ENCODE assay signal across 15 cellular contexts in genomic region chr2:86476092-86476491, GRCh38. TPM values are rescaled to one million over a fixed set of nuclear protein-coding genes. Genes with fewer than 3 reads are reported as not detected.
DNase-seq lines count a peak whose midpoint lies in the region; ATAC-seq and TF ChIP-seq lines count a peak whose summit lies in the region.
"Had no signal": no experiment of that assay in that cellular context is flagged by ENCODE, and none has a peak within 500 bp of the region (broad histone marks: within the 10 kb centered on the region; RNA-seq: fewer than 3 reads in every experiment).

No MANE protein-coding gene starts in this region.

- H3K9me3 ChIP-seq in fibroblast of lung (ENCODE audit: control insufficient read depth, insufficient read depth, low read depth, low read length), result no peaks in the 10 kb centered on the region

- no peak for DNase-seq in T-helper 1 cell
- no peak for DNase-seq in activated naive CD8-positive, alpha-beta T cell treated with anti-CD3 and anti-CD28 coated beads for 36 hours
- DNase-seq in fibroblast of lung (ENCODE audit: low read depth in 2 of 2), result peak; percentile 56 to 86
- no peak for DNase-seq in stimulated activated effector memory CD8-positive, alpha-beta T cell treated with anti-CD3 and anti-CD28 coated beads, Interleukin-12 subunit alpha, Interleukin-12 subunit beta, amount 100 ng/mL, for 72 hours (ENCODE audit: low spot score in 2 of 2)
- no peak for DNase-seq in NCI-H1436 treated with DMSO at 0.1 percent for 48 hours (lab: John Stamatoyannopoulos, UW)
- DNase-seq in hippocampal formation (lab: John Stamatoyannopoulos, UW), result no peak
- DNase-seq in NCI-H2196 treated with DMSO at 0.1 percent for 48 hours (lab: John Stamatoyannopoulos, UW; ENCODE audit: unreplicated experiment), result no peak
- DNase-seq: activated naive CD4-positive, alpha-beta T cell treated with anti-CD3 and anti-CD28 coated beads, Interleukin-2, amount 50 U/mL, for 16 hours; dermis blood vessel endothelial cell; foreskin melanocyte; nucleus accumbens; small intestine had no signal

- H3K27me3 Mint-ChIP-seq in T-helper 1 cell treated with Interleukin-12 subunit alpha and Interleukin-12 subunit beta and Interleukin-4 antibody, amounts not matched to agents 30 μg/mL and 1 μg/mL, for 36 hours (ENCODE audit: low read depth), result no peaks in the 10 kb centered on the region
- no peaks in the 10 kb centered on the region for H3K27me3 Mint-ChIP-seq in activated naive CD8-positive, alpha-beta T cell treated with anti-CD3 and anti-CD28 coated beads for 36 hours
- H3K27me3 Mint-ChIP-seq: memory B cell had no signal

- no peaks in the 10 kb centered on the region for H4K20me1 ChIP-seq in fibroblast of lung (ENCODE audit: control insufficient read depth, extremely low read depth, insufficient read depth, low read length)

- no peaks in the 10 kb centered on the region for H3K9me3 Mint-ChIP-seq in T-helper 1 cell treated with Interleukin-12 subunit alpha and Interleukin-12 subunit beta and Interleukin-4 antibody, amounts not matched to agents 30 μg/mL and 1 μg/mL, for 36 hours
- no peaks in the 10 kb centered on the region for H3K9me3 Mint-ChIP-seq in activated naive CD8-positive, alpha-beta T cell treated with anti-CD3 and anti-CD28 coated beads for 36 hours
- H3K9me3 Mint-ChIP-seq in stimulated activated effector memory CD8-positive, alpha-beta T cell treated with anti-CD3 and anti-CD28 coated beads, Interleukin-12 subunit alpha, Interleukin-12 subunit beta, amount 100 ng/mL, for 72 hours, result no peaks in the 10 kb centered on the region
- H3K9me3 Mint-ChIP-seq: memory B cell had no signal

- peaks cover 4% of the 10 kb centered on the region for H3K4me1 ChIP-seq in fibroblast of lung (ENCODE audit: control insufficient read depth, extremely low read depth, insufficient read depth, low read length)

- no peak overlapping the region for H3K27ac ChIP-seq in fibroblast of lung (ENCODE audit: insufficient read depth, low read length)
- H3K27ac ChIP-seq: 22Rv1 had no signal

- peak overlapping the region; percentile 1 for H3K27ac Mint-ChIP-seq in T-helper 1 cell treated with Interleukin-12 subunit alpha and Interleukin-12 subunit beta and Interleukin-4 antibody, amounts not matched to agents 30 μg/mL and 1 μg/mL, for 36 hours
- peak overlapping the region; percentile 1 for H3K27ac Mint-ChIP-seq in activated naive CD8-positive, alpha-beta T cell treated with anti-CD3 and anti-CD28 coated beads for 36 hours
- peak overlapping the region; percentile 18 for H3K27ac Mint-ChIP-seq in stimulated activated effector memory CD8-positive, alpha-beta T cell treated with anti-CD3 and anti-CD28 coated beads, Interleukin-12 subunit alpha, Interleukin-12 subunit beta, amount 100 ng/mL, for 72 hours
- H3K27ac Mint-ChIP-seq: memory B cell had no signal

- no peak overlapping the region for H3K9ac ChIP-seq in fibroblast of lung (ENCODE audit: insufficient read depth, low read length)

- H2AFZ ChIP-seq in fibroblast of lung (ENCODE audit: low read length), result no peak overlapping the region

- peaks cover 11% of the 10 kb centered on the region for H3K36me3 ChIP-seq in fibroblast of lung (ENCODE audit: control insufficient read depth, insufficient read depth, low read length)

- H3K4me3 ChIP-seq in fibroblast of lung (replicated peaks in 1 of 4; ENCODE audit: control extremely low read depth in 1 of 4, insufficient read depth in 1 of 4, low read depth in 3 of 4, low read length in 4 of 4), result no peak overlapping the region

- H3K4me1 Mint-ChIP-seq in T-helper 1 cell treated with Interleukin-12 subunit alpha and Interleukin-12 subunit beta and Interleukin-4 antibody, amounts not matched to agents 30 μg/mL and 1 μg/mL, for 36 hours (ENCODE audit: low read depth), result peaks cover 15% of the 10 kb centered on the region
- H3K4me1 Mint-ChIP-seq in activated naive CD8-positive, alpha-beta T cell treated with anti-CD3 and anti-CD28 coated beads for 36 hours, result peaks cover 31% of the 10 kb centered on the region
- peaks cover 27% of the 10 kb centered on the region for H3K4me1 Mint-ChIP-seq in stimulated activated effector memory CD8-positive, alpha-beta T cell treated with anti-CD3 and anti-CD28 coated beads, Interleukin-12 subunit alpha, Interleukin-12 subunit beta, amount 100 ng/mL, for 72 hours
- H3K4me1 Mint-ChIP-seq: memory B cell had no signal

- H3K4me2 ChIP-seq in fibroblast of lung (ENCODE audit: extremely low read depth, insufficient read depth, low read length), result peak overlapping the region; percentile 40

- H3K36me3 Mint-ChIP-seq in T-helper 1 cell treated with Interleukin-12 subunit alpha and Interleukin-12 subunit beta and Interleukin-4 antibody, amounts not matched to agents 30 μg/mL and 1 μg/mL, for 36 hours (ENCODE audit: low read depth), result peaks cover 69% of the 10 kb centered on the region
- H3K36me3 Mint-ChIP-seq in activated naive CD8-positive, alpha-beta T cell treated with anti-CD3 and anti-CD28 coated beads for 36 hours, result peaks cover 38% of the 10 kb centered on the region
- peaks cover 99% of the 10 kb centered on the region for H3K36me3 Mint-ChIP-seq in stimulated activated effector memory CD8-positive, alpha-beta T cell treated with anti-CD3 and anti-CD28 coated beads, Interleukin-12 subunit alpha, Interleukin-12 subunit beta, amount 100 ng/mL, for 72 hours

- TF ChIP-seq CTCF in fibroblast of lung (conservative IDR thresholded peaks at IDR 0.05 in 1 of 2, IDR thresholded peaks at IDR 0.05 in 1 of 2; ENCODE audit: low read depth in 1 of 2, low read length in 2 of 2), result no peak

- no peaks in the 10 kb centered on the region for H3K79me2 ChIP-seq in fibroblast of lung (ENCODE audit: control insufficient read depth, insufficient read depth, low read length)

- H3K4me3 Mint-ChIP-seq in T-helper 1 cell treated with Interleukin-12 subunit alpha and Interleukin-12 subunit beta and Interleukin-4 antibody, amounts not matched to agents 30 μg/mL and 1 μg/mL, for 36 hours, result no peak overlapping the region
- H3K4me3 Mint-ChIP-seq in activated naive CD8-positive, alpha-beta T cell treated with anti-CD3 and anti-CD28 coated beads for 36 hours, result no peak overlapping the region
- no peak overlapping the region for H3K4me3 Mint-ChIP-seq in stimulated activated effector memory CD8-positive, alpha-beta T cell treated with anti-CD3 and anti-CD28 coated beads, Interleukin-12 subunit alpha, Interleukin-12 subunit beta, amount 100 ng/mL, for 72 hours
- H3K4me3 Mint-ChIP-seq: memory B cell had no signal

- no peaks in the 10 kb centered on the region for H3K27me3 ChIP-seq in fibroblast of lung (ENCODE audit: control insufficient read depth, insufficient read depth, low read length)

- no peak for ATAC-seq in stimulated activated effector memory CD8-positive, alpha-beta T cell treated with anti-CD3 and anti-CD28 coated beads, Interleukin-12 subunit alpha, Interleukin-12 subunit beta, amount 100 ng/mL, for 72 hours

RNA-seq across cellular contexts. Expression of gene KDM3A, which starts 34.9 kb away (rescaled TPM):
- total RNA-seq in activated naive CD8-positive, alpha-beta T cell treated with anti-CD3 and anti-CD28 coated beads for 36 hours, result 10 to 100 TPM; 55.5 to 57.3 TPM
- 20.5 and 23.1 TPM in 2 replicates for total RNA-seq in fibroblast of lung
- polyA plus RNA-seq in fibroblast of lung, result 12.1 and 26.0 TPM in 2 replicates
- 7.2 and 11.5 TPM in 2 replicates for polyA plus RNA-seq in fibroblast of lung (2012)
- 10.2 and 20.4 TPM in 2 replicates for polyA minus RNA-seq in fibroblast of lung (ENCODE audit: low replicate concordance)

Comparison
In these comparisons a context has a peak if more than half of its experiments do, and no peak if none do; other contexts are left out.
1. DNase-seq: peak in fibroblast of lung (2 of 2); none in T-helper 1 cell (0 of 5), activated naive CD8-positive, alpha-beta T cell treated with anti-CD3 and anti-CD28 coated beads for 36 hours (single experiment), stimulated activated effector memory CD8-positive, alpha-beta T cell treated with anti-CD3 and anti-CD28 coated beads, Interleukin-12 subunit alpha, Interleukin-12 subunit beta, amount 100 ng/mL, for 72 hours (0 of 2), NCI-H1436 treated with DMSO at 0.1 percent for 48 hours (single experiment), hippocampal formation (0 of 2) and NCI-H2196 treated with DMSO at 0.1 percent for 48 hours (single experiment).
2. Peak in every context shown above with its lines, with median percentiles within 50 percentile points of each other: H3K27ac Mint-ChIP-seq.